ENCODE assay signal across 8 cellular contexts in the genomic region with DNA sequence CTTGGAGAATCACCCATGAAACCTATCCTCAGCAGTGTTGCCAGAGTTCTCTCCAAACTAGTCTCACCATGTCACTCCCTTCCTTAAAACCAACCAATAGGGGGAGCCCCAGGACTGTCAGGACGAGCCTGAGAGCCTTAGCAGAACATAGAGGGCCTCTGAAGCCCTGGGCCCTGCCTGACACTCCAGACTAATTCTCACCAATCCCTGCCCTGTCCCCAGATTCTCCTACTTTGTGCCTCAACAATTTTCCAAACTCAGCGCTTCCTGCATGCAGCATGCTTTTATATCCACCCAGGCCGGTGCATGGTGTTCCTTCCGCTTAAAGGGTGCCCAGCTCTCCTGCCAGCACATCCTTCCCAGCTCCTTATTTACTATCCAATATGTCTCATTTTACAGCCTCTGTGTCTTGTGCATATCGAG.
DNase-seq lines count a peak whose midpoint lies in the region; FAIRE-seq and TF ChIP-seq lines count a peak whose summit lies in the region.

No MANE protein-coding gene starts in this region.

- DNase-seq in GDM1 (lab: John Stamatoyannopoulos, UW) (peak; percentile 62), H54 (ENCODE audit: insufficient read length, low spot score) (peak; percentile 15), NCI-H1105 treated with DMSO at 0.1 percent for 48 hours (lab: John Stamatoyannopoulos, UW) (peak; percentile 60), SKM-1 treated with dmso at 0.1 percent for 144 hours (lab: John Stamatoyannopoulos, UW; ENCODE audit: unreplicated experiment) (peak; percentile 73), fibroblast of pulmonary artery (ENCODE audit: low read depth) (peak; percentile 83), non-pigmented ciliary epithelial cell (ENCODE audit: low read depth) (peak; percentile 26), GF-D8 (lab: John Stamatoyannopoulos, UW) (no peak)
- no peak for DNase-seq in activated effector memory CD4-positive, alpha-beta T cell treated with Interleukin-2 at 50 U/mL for 16 hours

- peak; percentile 66 for TF ChIP-seq CTCF in fibroblast of pulmonary artery (IDR thresholded peaks at IDR 0.05; ENCODE audit: low read length, missing control alignments)

- no peak overlapping the region for H3K4me3 ChIP-seq in fibroblast of pulmonary artery (replicated peaks; ENCODE audit: low read depth, low read length)

- no peak for FAIRE-seq in H54 (lab: Jason Lieb, UNC)

- no peak for TF ChIP-seq POLR2A in H54 (IDR thresholded peaks at IDR 0.05; ENCODE audit: low read depth, low read length)

Comparison
In these comparisons a context has a peak if more than half of its experiments do, and no peak if none do; other contexts are left out.
1. DNase-seq: peak in GDM1 (single experiment), H54 (single experiment), NCI-H1105 treated with DMSO at 0.1 percent for 48 hours (single experiment), SKM-1 treated with dmso at 0.1 percent for 144 hours (single experiment), fibroblast of pulmonary artery (single experiment) and non-pigmented ciliary epithelial cell (single experiment); none in activated effector memory CD4-positive, alpha-beta T cell treated with Interleukin-2 at 50 U/mL for 16 hours (single experiment) and GF-D8 (single experiment).